8 cellular contexts compared by ENCODE assay signal in the genomic region with DNA sequence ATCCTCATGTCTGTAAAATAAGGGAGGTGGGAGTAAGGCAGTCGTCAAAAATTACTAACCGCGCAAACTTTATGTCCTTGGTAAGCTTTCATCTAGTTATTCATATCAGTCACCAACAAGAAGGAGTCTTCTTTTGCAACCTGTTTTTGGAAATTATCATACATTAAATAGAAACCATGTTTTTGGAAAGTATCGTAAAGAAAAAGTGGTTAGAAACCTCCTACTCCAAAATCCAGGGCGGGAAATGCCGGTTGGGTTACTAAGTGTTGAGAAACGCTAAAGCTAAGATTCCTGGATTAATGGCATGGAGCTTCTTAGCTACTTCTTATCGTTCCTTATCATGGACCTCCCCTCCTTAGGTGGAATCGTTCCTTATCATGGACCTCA. TPM values are rescaled to one million over a fixed set of nuclear protein-coding genes. Genes with fewer than 3 reads are reported as not detected.
DNase-seq lines count a peak whose midpoint lies in the region; ATAC-seq lines count a peak whose summit lies in the region.

No MANE protein-coding gene starts in this region.

- no peak overlapping the region for H3K9ac ChIP-seq in iPS-15b (ENCODE audit: low read depth, low read length)

- H3K27ac Mint-ChIP-seq in activated CD4-positive, alpha-beta T cell treated with anti-CD3 and anti-CD28 coated beads for 36 hours, result peak overlapping the region; percentile 55
- no peak overlapping the region for H3K27ac Mint-ChIP-seq in activated CD4-positive, alpha-beta memory T cell treated with anti-CD3 and anti-CD28 coated beads for 36 hours

- no peak for DNase-seq in activated CD4-positive, alpha-beta T cell treated with anti-CD3 and anti-CD28 coated beads for 36 hours
- no peak for DNase-seq in activated CD4-positive, alpha-beta T cell treated with anti-CD3 and anti-CD28 coated beads, Interleukin-2, amount 50 U/mL, for 1 hour
- no peak for DNase-seq in activated CD4-positive, alpha-beta memory T cell treated with anti-CD3 and anti-CD28 coated beads for 36 hours
- DNase-seq in DMS114 treated with DMSO at 0.1 percent for 48 hours (lab: John Stamatoyannopoulos, UW; ENCODE audit: unreplicated experiment) (no peak), GM19240 (ENCODE audit: insufficient read length, low spot score) (no peak), amygdala (lab: John Stamatoyannopoulos, UW) (no peak)

- intact Hi-C loops in activated CD4-positive, alpha-beta T cell treated with anti-CD3 and anti-CD28 coated beads for 36 hours (cut with DNase I, micrococcal nuclease), result no loop called here
- intact Hi-C loops in activated CD4-positive, alpha-beta memory T cell treated with anti-CD3 and anti-CD28 coated beads for 36 hours (cut with micrococcal nuclease), result no loop called here

- H3K36me3 Mint-ChIP-seq in activated CD4-positive, alpha-beta T cell treated with anti-CD3 and anti-CD28 coated beads for 36 hours (ENCODE audit: low read depth), result peaks cover 8% of the 10 kb centered on the region
- H3K36me3 Mint-ChIP-seq in activated CD4-positive, alpha-beta memory T cell treated with anti-CD3 and anti-CD28 coated beads for 36 hours, result peaks cover 2% of the 10 kb centered on the region

- H3K9me3 ChIP-seq in iPS-15b (ENCODE audit: control insufficient read depth, insufficient read depth, low read length), result no peaks in the 10 kb centered on the region

- no peaks in the 10 kb centered on the region for H3K27me3 Mint-ChIP-seq in activated CD4-positive, alpha-beta T cell treated with anti-CD3 and anti-CD28 coated beads for 36 hours
- H3K27me3 Mint-ChIP-seq in activated CD4-positive, alpha-beta memory T cell treated with anti-CD3 and anti-CD28 coated beads for 36 hours, result no peaks in the 10 kb centered on the region

- H3K9me3 Mint-ChIP-seq in activated CD4-positive, alpha-beta T cell treated with anti-CD3 and anti-CD28 coated beads for 36 hours (ENCODE audit: low read depth), result no peaks in the 10 kb centered on the region
- H3K9me3 Mint-ChIP-seq in activated CD4-positive, alpha-beta memory T cell treated with anti-CD3 and anti-CD28 coated beads for 36 hours, result no peaks in the 10 kb centered on the region

- H3K27ac ChIP-seq in temporal lobe (ENCODE audit: low read depth, low read length), result peak overlapping the region; percentile 75

- H3K4me3 ChIP-seq in iPS-15b (ENCODE audit: low read depth, low read length), result peak overlapping the region; percentile 84

- POLR2A ChIA-PET in activated CD4-positive, alpha-beta T cell treated with anti-CD3 and anti-CD28 coated beads for 36 hours (lab: Charles Lee), result interaction anchor here (0.5 to 0.7 kb wide), 2 partner anchors 128 to 1954 kb away, joined by 3 read pairs; no protein-coding TSS in a partner anchor
- POLR2A ChIA-PET in activated CD4-positive, alpha-beta memory T cell treated with anti-CD3 and anti-CD28 coated beads for 36 hours (lab: Charles Lee), result interaction anchor here (1.0 to 1.4 kb wide), 2 partner anchors 15 to 203 kb away, joined by 3 to 4 read pairs; no protein-coding TSS in a partner anchor

- peaks cover 14% of the 10 kb centered on the region for H3K4me1 Mint-ChIP-seq in activated CD4-positive, alpha-beta T cell treated with anti-CD3 and anti-CD28 coated beads for 36 hours
- H3K4me1 Mint-ChIP-seq in activated CD4-positive, alpha-beta memory T cell treated with anti-CD3 and anti-CD28 coated beads for 36 hours (ENCODE audit: low read depth), result peaks cover 13% of the 10 kb centered on the region

- ATAC-seq in activated CD4-positive, alpha-beta T cell treated with anti-CD3 and anti-CD28 coated beads for 36 hours, result no peak

- H3K4me1 ChIP-seq in iPS-15b (ENCODE audit: control insufficient read depth, insufficient read depth, low read length), result no peaks in the 10 kb centered on the region

- CTCF ChIA-PET in activated CD4-positive, alpha-beta T cell treated with anti-CD3 and anti-CD28 coated beads for 36 hours (lab: Charles Lee), result interaction anchor here (0.7 to 1.5 kb wide), 6 partner anchors 8 to 1362 kb away, joined by 3 to 12 read pairs (median 6); no protein-coding TSS in a partner anchor
- CTCF ChIA-PET in activated CD4-positive, alpha-beta memory T cell treated with anti-CD3 and anti-CD28 coated beads for 36 hours (lab: Charles Lee), result interaction anchor here (0.8 to 1.7 kb wide), 10 partner anchors 9 to 348 kb away, joined by 3 to 9 read pairs (median 4); a partner anchor contains a TSS

- H3K4me3 Mint-ChIP-seq in activated CD4-positive, alpha-beta T cell treated with anti-CD3 and anti-CD28 coated beads for 36 hours, result peak overlapping the region; percentile 87
- H3K4me3 Mint-ChIP-seq in activated CD4-positive, alpha-beta memory T cell treated with anti-CD3 and anti-CD28 coated beads for 36 hours, result peak overlapping the region; percentile 87

- no peaks in the 10 kb centered on the region for H3K36me3 ChIP-seq in iPS-15b (ENCODE audit: control insufficient read depth, insufficient read depth, low read length)

- H3K27me3 ChIP-seq in iPS-15b (ENCODE audit: control insufficient read depth, insufficient read depth, low read length), result peaks cover 40% of the 10 kb centered on the region

RNA-seq across cellular contexts. Expression of a gene that starts 0.8 kb away (rescaled TPM):
- total RNA-seq in activated CD4-positive, alpha-beta T cell treated with anti-CD3 and anti-CD28 coated beads for 36 hours, result 1 to 10 TPM; 2.7 to 3.4 TPM
- 1 to 10 TPM; 2.4 to 3.4 TPM for total RNA-seq in activated CD4-positive, alpha-beta memory T cell treated with anti-CD3 and anti-CD28 coated beads for 36 hours
- total RNA-seq in temporal lobe, result 14.8 TPM

RNA-seq across cellular contexts. Expression of a gene that starts 29.4 kb away (rescaled TPM):
- under 1 TPM in 1 of 2 experiments, not detected in 1; 0.46 TPM for total RNA-seq in activated CD4-positive, alpha-beta T cell treated with anti-CD3 and anti-CD28 coated beads for 36 hours
- total RNA-seq in activated CD4-positive, alpha-beta memory T cell treated with anti-CD3 and anti-CD28 coated beads for 36 hours, result under 1 TPM in 1 of 2 experiments, not detected in 1; 0.55 TPM
- total RNA-seq in temporal lobe, result 1.7 TPM
